Comparison of ENCODE assay signal across 13 cellular contexts in genomic region chr4:140719022-140719421, GRCh38. TPM values are rescaled to one million over a fixed set of nuclear protein-coding genes. Genes with fewer than 3 reads are reported as not detected.
DNase-seq lines count a peak whose midpoint lies in the region; ATAC-seq, FAIRE-seq and TF ChIP-seq lines count a peak whose summit lies in the region.
"Had no signal": no experiment of that assay in that cellular context is flagged by ENCODE, and none has a peak within 500 bp of the region (broad histone marks: within the 10 kb centered on the region; RNA-seq: fewer than 3 reads in every experiment).

No MANE protein-coding gene starts in this region.

- no CpG with 5 or more reads among the region's 2 CpGs for WGBS in trophoblast cell (ENCODE audit: extremely low coverage, insufficient coverage, insufficient read length)

- H3K4me1 ChIP-seq in OCI-LY3 (ENCODE audit: low read length) (peaks cover 41% of the 10 kb centered on the region), endothelial cell of umbilical vein (ENCODE audit: control insufficient read depth, extremely low read depth, insufficient read depth, low read length) (peaks cover 32% of the 10 kb centered on the region), trophoblast cell (ENCODE audit: control insufficient read depth in 1 of 2, insufficient read depth in 2 of 2, low read length in 2 of 2) (peaks cover 19 to 26% of the 10 kb centered on the region in 2 experiments)

- no peak overlapping the region for H4K91ac ChIP-seq in trophoblast cell (ENCODE audit: low read depth, low read length)

- no peaks in the 10 kb centered on the region for H3K9me3 ChIP-seq in OCI-LY3 (ENCODE audit: insufficient read depth, low read length)
- no peaks in the 10 kb centered on the region for H3K9me3 ChIP-seq in endothelial cell of umbilical vein (replicated peaks; ENCODE audit: control insufficient read depth, insufficient read depth, low read length)
- no peaks in the 10 kb centered on the region for H3K9me3 ChIP-seq in trophoblast cell (ENCODE audit: insufficient read depth, low read depth, low read length)
- H3K9me3 ChIP-seq in CD4-positive, alpha-beta T cell (ENCODE audit: control insufficient read depth, low read length), result no peaks in the 10 kb centered on the region
- H3K9me3 ChIP-seq: right lobe of liver had no signal

- no peak for TF ChIP-seq POLR2A in endothelial cell of umbilical vein (IDR thresholded peaks at IDR 0.05; ENCODE audit: low read depth, low read length)

- H3K14ac ChIP-seq in trophoblast cell (ENCODE audit: low read length), result no peak overlapping the region

- no peak overlapping the region for H2AFZ ChIP-seq in OCI-LY3 (ENCODE audit: low read depth, low read length)
- no peak overlapping the region for H2AFZ ChIP-seq in endothelial cell of umbilical vein (ENCODE audit: low read depth, low read length)
- no peak overlapping the region for H2AFZ ChIP-seq in trophoblast cell (ENCODE audit: insufficient read depth, low read length, poor library complexity)

- POLR2A ChIA-PET in endothelial cell of umbilical vein (lab: Charles Lee), result interaction anchor here (2.3 kb wide), 1 partner anchor 38 kb away, joined by 17 read pairs; the partner anchor contains the start of gene TBC1D9
- POLR2A ChIA-PET in CD4-positive, alpha-beta T cell (lab: Charles Lee), result no interaction called here

- peaks cover 12% of the 10 kb centered on the region for H3K4me1 Mint-ChIP-seq in CD4-positive, alpha-beta T cell (ENCODE audit: low read depth)

- H3K23ac ChIP-seq in trophoblast cell (ENCODE audit: low read length), result no peak overlapping the region

- H2AK5ac ChIP-seq in trophoblast cell (ENCODE audit: low read length), result no peak overlapping the region

- no peak overlapping the region for H3K4me3 ChIP-seq in OCI-LY3 (ENCODE audit: low read length)
- no peak overlapping the region for H3K4me3 ChIP-seq in endothelial cell of umbilical vein (replicated peaks in 1 of 3; ENCODE audit: insufficient read depth in 1 of 3, low read depth in 1 of 3, low read length in 3 of 3)
- H3K4me3 ChIP-seq in trophoblast cell (ENCODE audit: low read depth, low read length), result no peak overlapping the region
- H3K4me3 ChIP-seq: right lobe of liver had no signal

- FAIRE-seq in endothelial cell of umbilical vein (lab: Jason Lieb, UNC), result peak; percentile 73

- H2BK5ac ChIP-seq in trophoblast cell (ENCODE audit: low read depth, low read length, poor library complexity), result no peak overlapping the region

- H3K4ac ChIP-seq in trophoblast cell (ENCODE audit: low read depth, low read length), result no peak overlapping the region

- TF ChIP-seq CTCF in OCI-LY3 (IDR thresholded peaks at IDR 0.05; ENCODE audit: low read depth, low read length) (no peak), endothelial cell of umbilical vein (IDR thresholded peaks at IDR 0.05; ENCODE audit: extremely low read depth in 1 of 2, insufficient read depth in 1 of 2, low read depth in 1 of 2, low read length in 2 of 2) (no peak)
- TF ChIP-seq CTCF in CD4-positive, alpha-beta T cell (IDR thresholded peaks at IDR 0.05), result no peak

- no TSS peak for BruUV-seq in endothelial cell of umbilical vein (replicated peaks; lab: Mats Ljungman, UMichigan)

- intact Hi-C loops in endothelial cell of umbilical vein (cut with micrococcal nuclease), result loop anchor here (2.0 kb wide), 1 partner anchor 38 kb away; the partner anchor contains the start of gene TBC1D9
- intact Hi-C loops in CD4-positive, alpha-beta T cell (cut with DNase I, micrococcal nuclease), result no loop called here

- H3K18ac ChIP-seq in trophoblast cell (ENCODE audit: low read length), result no peak overlapping the region

- CTCF ChIA-PET in endothelial cell of umbilical vein (lab: Charles Lee), result interaction anchor here (0.6 to 3.5 kb wide), 5 partner anchors 9 to 146 kb away, joined by 3 to 17 read pairs (median 6); partner anchors contain the start of gene TBC1D9
- CTCF ChIA-PET in CD4-positive, alpha-beta T cell (lab: Charles Lee), result no interaction called here

- H3K79me2 ChIP-seq in OCI-LY3 (ENCODE audit: low read length) (no peaks in the 10 kb centered on the region), endothelial cell of umbilical vein (ENCODE audit: control insufficient read depth, insufficient read depth, low read length) (peaks cover 14% of the 10 kb centered on the region), trophoblast cell (ENCODE audit: control insufficient read depth, insufficient read depth, low read length, poor library complexity) (peaks cover 2% of the 10 kb centered on the region)

- no peaks in the 10 kb centered on the region for H3K36me3 Mint-ChIP-seq in CD4-positive, alpha-beta T cell (ENCODE audit: low read depth)
- H3K36me3 Mint-ChIP-seq: T-cell had no signal

- H2BK12ac ChIP-seq in trophoblast cell (ENCODE audit: low read length), result no peak overlapping the region

- no peak overlapping the region for H3K4me3 Mint-ChIP-seq in CD4-positive, alpha-beta T cell
- H3K4me3 Mint-ChIP-seq: T-cell had no signal

- ATAC-seq in HG02870 (IDR thresholded peaks at IDR 0.05; ENCODE audit: unreplicated experiment) (no peak), GM18511 (IDR thresholded peaks at IDR 0.05; ENCODE audit: unreplicated experiment) (no peak)
- ATAC-seq in CD4-positive, alpha-beta T cell (ENCODE audit: poor library complexity), result no peak
- ATAC-seq: T-cell had no signal

- DNase-seq in EL (peak; percentile 36), endothelial cell of umbilical vein (ENCODE audit: low read depth, low spot score) (peak; percentile 62), trophoblast cell (peak; percentile 44 to 62), NCI-H1694 treated with DMSO at 0.1 percent for 48 hours (lab: John Stamatoyannopoulos, UW) (no peak)
- DNase-seq in CD4-positive, alpha-beta T cell, result no peak
- DNase-seq: DMS153, NCI-H1105 treated with DMSO at 0.1 percent for 48 hours, NCI-H774, right lobe of liver, T-cell had no signal

- no peak overlapping the region for H4K8ac ChIP-seq in trophoblast cell (ENCODE audit: low read depth, low read length)

- no peak overlapping the region for H4K12ac ChIP-seq in trophoblast cell (ENCODE audit: low read depth, low read length)

- no peak overlapping the region for H2BK120ac ChIP-seq in trophoblast cell (ENCODE audit: insufficient read depth, low read length, poor library complexity)

- peaks cover 8% of the 10 kb centered on the region for H3K79me1 ChIP-seq in trophoblast cell (ENCODE audit: low read length)

- no peaks in the 10 kb centered on the region for H3K36me3 ChIP-seq in OCI-LY3 (replicated peaks; ENCODE audit: low read depth, low read length)
- peaks cover 0 to 2% of the 10 kb centered on the region in 2 experiments for H3K36me3 ChIP-seq in endothelial cell of umbilical vein (ENCODE audit: control insufficient read depth in 2 of 2, extremely low read depth in 1 of 2, insufficient read depth in 2 of 2, low read length in 2 of 2)
- no peaks in the 10 kb centered on the region for H3K36me3 ChIP-seq in trophoblast cell (ENCODE audit: control insufficient read depth in 1 of 2, insufficient read depth in 2 of 2, low read length in 2 of 2)
- H3K36me3 ChIP-seq: right lobe of liver had no signal

- peaks cover 3% of the 10 kb centered on the region; the same call in 1 of the 2 replicates for H4K20me1 ChIP-seq in OCI-LY3 (ENCODE audit: insufficient read depth, low read length)
- H4K20me1 ChIP-seq in endothelial cell of umbilical vein (replicated peaks; ENCODE audit: control insufficient read depth, extremely low read depth, insufficient read depth, low read length), result no peaks in the 10 kb centered on the region

- peaks cover 19% of the 10 kb centered on the region; the same call in 1 of the 2 replicates for H3K27me3 ChIP-seq in OCI-LY3 (ENCODE audit: low read depth, low read length)
- no peaks in the 10 kb centered on the region for H3K27me3 ChIP-seq in endothelial cell of umbilical vein (ENCODE audit: control insufficient read depth in 2 of 2, insufficient read depth in 2 of 2, low read length in 2 of 2)
- no peaks in the 10 kb centered on the region for H3K27me3 ChIP-seq in trophoblast cell (ENCODE audit: insufficient read depth, low read length)
- no peaks in the 10 kb centered on the region for H3K27me3 ChIP-seq in CD4-positive, alpha-beta T cell (ENCODE audit: control insufficient read depth, insufficient read depth, low read length)
- H3K27me3 ChIP-seq: right lobe of liver had no signal

- peaks cover 2% of the 10 kb centered on the region for H3K9me1 ChIP-seq in endothelial cell of umbilical vein (replicated peaks; ENCODE audit: control insufficient read depth, extremely low read depth, insufficient read depth, low read length)

- H3K4me2 ChIP-seq in OCI-LY3 (ENCODE audit: low read length) (peak overlapping the region; percentile 84), endothelial cell of umbilical vein (ENCODE audit: insufficient read depth, low read length) (peak overlapping the region; percentile 19), trophoblast cell (ENCODE audit: low read length) (no peak overlapping the region)

- H3K27ac Mint-ChIP-seq in CD4-positive, alpha-beta T cell, result no peak overlapping the region
- H3K27ac Mint-ChIP-seq: T-cell had no signal

- H3K9me3 Mint-ChIP-seq in CD4-positive, alpha-beta T cell, result no peaks in the 10 kb centered on the region
- H3K9me3 Mint-ChIP-seq: T-cell had no signal

- H3K9ac ChIP-seq in OCI-LY3 (ENCODE audit: low read length) (no peak overlapping the region), endothelial cell of umbilical vein (replicated peaks; ENCODE audit: extremely low read depth, insufficient read depth, low read length) (no peak overlapping the region), trophoblast cell (ENCODE audit: low read length) (no peak overlapping the region)

- H3K27ac ChIP-seq in OCI-LY3 (ENCODE audit: low read length) (no peak overlapping the region), endothelial cell of umbilical vein (ENCODE audit: insufficient read depth, low read depth, low read length) (peak overlapping the region; percentile 80), trophoblast cell (ENCODE audit: low read depth, low read length) (no peak overlapping the region)
- H3K27ac ChIP-seq in CD4-positive, alpha-beta T cell (ENCODE audit: low read depth, low read length), result no peak overlapping the region

- dilution Hi-C loops in endothelial cell of umbilical vein (cut with MboI; ENCODE audit: extremely low pct_ligation_motif_present, low sequenced_read_pairs), result no loop called here

- no peaks in the 10 kb centered on the region for H3K27me3 Mint-ChIP-seq in CD4-positive, alpha-beta T cell
- H3K27me3 Mint-ChIP-seq: T-cell had no signal

TF ChIP-seq in endothelial cell of umbilical vein, 7 proteins besides CTCF, POLR2A, EP300 and RAD21 (continues in another document):
- TF ChIP-seq FOS (IDR thresholded peaks at IDR 0.05; ENCODE audit: borderline replicate concordance, insufficient read depth, low read length), result peak; percentile 42

RNA-seq across cellular contexts. Expression of gene TBC1D9, which starts 37.2 kb away (rescaled TPM):
- 43.4 and 45.3 TPM in 2 replicates for total RNA-seq in endothelial cell of umbilical vein
- 21.7 and 22.7 TPM in 2 replicates for polyA plus RNA-seq in endothelial cell of umbilical vein
- polyA plus RNA-seq in endothelial cell of umbilical vein (2011; cell fraction: cytosol; rRNA removed), result 23.4 and 25.8 TPM in 2 replicates
- 30.4 and 32.7 TPM in 2 replicates for polyA plus RNA-seq in endothelial cell of umbilical vein (2011; cell fraction: nucleus; rRNA removed)
- 32.1 and 38.4 TPM in 2 replicates for polyA plus RNA-seq in endothelial cell of umbilical vein (2012)
- 104 and 116 TPM in 2 replicates for polyA minus RNA-seq in endothelial cell of umbilical vein
- 7.9 TPM for polyA minus RNA-seq in endothelial cell of umbilical vein (2011; cell fraction: cytosol; rRNA and poly(A)+ RNA removed)
- polyA minus RNA-seq in endothelial cell of umbilical vein (2011; cell fraction: nucleus; rRNA and poly(A)+ RNA removed), result 85.7 and 121 TPM in 2 replicates
- 21.6 and 23.5 TPM in 2 replicates for polyA plus RNA-seq in trophoblast cell (2013)
- total RNA-seq in CD4-positive, alpha-beta T cell, result under 1 TPM; 0.20 to 0.33 TPM

Comparison
In these comparisons a context has a peak if more than half of its experiments do, and no peak if none do; other contexts are left out.
1. DNase-seq: peak in EL (single experiment), endothelial cell of umbilical vein (single experiment) and trophoblast cell (2 of 2); none in CD4-positive, alpha-beta T cell (0 of 10) and NCI-H1694 treated with DMSO at 0.1 percent for 48 hours (single experiment).
2. RNA of gene TBC1D9, which starts 37.2 kb away (total RNA-seq): 43.4 to 45.3 TPM in endothelial cell of umbilical vein; 0.20 to 0.33 TPM in CD4-positive, alpha-beta T cell; every median in the first group is over 10 times any median in the second.